Comparison of ENCODE assay signal across 10 cellular contexts in genomic region chr15:78216276-78217229, GRCh38. TPM values are rescaled to one million over a fixed set of nuclear protein-coding genes. Genes with fewer than 3 reads are reported as not detected.
DNase-seq lines count a peak whose midpoint lies in the region; ATAC-seq and TF ChIP-seq lines count a peak whose summit lies in the region.
"Had no signal": no experiment of that assay in that cellular context is flagged by ENCODE, and none has a peak within 500 bp of the region (broad histone marks: within the 10 kb centered on the region; RNA-seq: fewer than 3 reads in every experiment).

No MANE protein-coding gene starts in this region.

- no peaks in the 10 kb centered on the region for H3K36me3 ChIP-seq in upper lobe of right lung

- ATAC-seq in upper lobe of right lung = peak; percentile 80
- ATAC-seq in activated T-helper 17 cell treated with anti-CD3 and anti-CD28 coated beads, Interleukin-2, amount 50 U/mL, for 72 hours (replicated peaks) = no peak

- H3K36me3 Mint-ChIP-seq in activated T-helper 17 cell treated with anti-CD3 and anti-CD28 coated beads, Interleukin-2, amount 50 U/mL, for 72 hours (ENCODE audit: low read depth) = no peaks in the 10 kb centered on the region

- no peaks in the 10 kb centered on the region for H3K9me3 Mint-ChIP-seq in activated T-helper 17 cell treated with anti-CD3 and anti-CD28 coated beads, Interleukin-2, amount 50 U/mL, for 72 hours

- H3K27ac ChIP-seq in cingulate gyrus (ENCODE audit: low read depth, low read length) (peak overlapping the region; percentile 55), upper lobe of right lung (no peak overlapping the region)

- H3K4me3 Mint-ChIP-seq in activated T-helper 17 cell treated with anti-CD3 and anti-CD28 coated beads, Interleukin-2, amount 50 U/mL, for 72 hours = no peak overlapping the region

- no peak overlapping the region for H3K27ac Mint-ChIP-seq in activated T-helper 17 cell treated with anti-CD3 and anti-CD28 coated beads, Interleukin-2, amount 50 U/mL, for 72 hours

- no peaks in the 10 kb centered on the region for H3K4me1 ChIP-seq in upper lobe of right lung

- H3K4me1 Mint-ChIP-seq in activated T-helper 17 cell treated with anti-CD3 and anti-CD28 coated beads, Interleukin-2, amount 50 U/mL, for 72 hours = no peaks in the 10 kb centered on the region

- H3K27me3 Mint-ChIP-seq in activated T-helper 17 cell treated with anti-CD3 and anti-CD28 coated beads, Interleukin-2, amount 50 U/mL, for 72 hours = peaks cover 5% of the 10 kb centered on the region

- no peaks in the 10 kb centered on the region for H3K9me3 ChIP-seq in upper lobe of right lung

- TF ChIP-seq CTCF in upper lobe of right lung (IDR thresholded peaks at IDR 0.05) = no peak

- intact Hi-C loops in upper lobe of right lung (cut with DNase I) = no loop called here

- H3K4me3 ChIP-seq in upper lobe of right lung = no peak overlapping the region
- H3K4me3 ChIP-seq: coronary artery had no signal

- no peaks in the 10 kb centered on the region for H3K27me3 ChIP-seq in upper lobe of right lung

- DNase-seq in NCI-H2029 (lab: John Stamatoyannopoulos, UW) = peak; percentile 71
- DNase-seq in kidney glomerular epithelial cell (lab: John Stamatoyannopoulos, UW) = peak; percentile 13
- DNase-seq in upper lobe of right lung = no peak
- no peak for DNase-seq in NCI-H1436 treated with DMSO at 0.1 percent for 48 hours (lab: John Stamatoyannopoulos, UW)
- DNase-seq in AG08396 (ENCODE audit: low spot score) = no peak
- DNase-seq: activated CD4-positive, alpha-beta T cell treated with anti-CD3 and anti-CD28 coated beads, Interleukin-2, amount 50 U/mL, for 1 hour; NCI-H748 treated with DMSO at 0.1 percent for 48 hours had no signal

RNA-seq across cellular contexts. Expression of gene ACSBG1, which starts 17.8 kb away (rescaled TPM):
- not detected for total RNA-seq in upper lobe of right lung
- total RNA-seq in activated T-helper 17 cell treated with anti-CD3 and anti-CD28 coated beads, Interleukin-2, amount 50 U/mL, for 72 hours = not detected

RNA-seq across cellular contexts. Expression of gene DNAJA4, which starts 47.8 kb away (rescaled TPM):
- 17.9 TPM for total RNA-seq in upper lobe of right lung
- 10 to 100 TPM; 30.2 to 49.9 TPM for total RNA-seq in activated T-helper 17 cell treated with anti-CD3 and anti-CD28 coated beads, Interleukin-2, amount 50 U/mL, for 72 hours

Comparison
In these comparisons a context has a peak if more than half of its experiments do, and no peak if none do; other contexts are left out.
1. DNase-seq: peak in NCI-H2029 (single experiment) and kidney glomerular epithelial cell (single experiment); none in upper lobe of right lung (single experiment), NCI-H1436 treated with DMSO at 0.1 percent for 48 hours (single experiment) and AG08396 (single experiment).